ENCODE assay signal across 22 cellular contexts in the genomic region with DNA sequence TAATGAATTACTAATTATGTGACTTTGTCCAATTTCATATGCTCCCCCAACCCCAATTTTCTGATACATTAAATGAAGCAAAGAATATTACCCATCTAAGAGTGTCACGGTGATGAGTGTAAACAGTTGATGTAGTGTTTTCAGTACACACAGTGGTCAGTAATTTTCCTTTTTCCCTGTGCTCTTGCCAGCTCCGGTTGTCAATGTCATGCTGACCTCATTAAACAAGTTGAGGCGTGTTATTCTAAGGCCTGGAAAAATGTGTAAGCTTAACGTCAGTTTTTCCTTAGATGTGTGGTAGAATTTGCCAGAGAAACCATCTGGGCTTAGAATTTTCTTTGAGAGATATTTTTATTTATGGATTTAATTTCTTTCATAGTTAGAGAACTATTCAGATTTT. TPM values are rescaled to one million over a fixed set of nuclear protein-coding genes. Genes with fewer than 3 reads are reported as not detected.
DNase-seq lines count a peak whose midpoint lies in the region; ATAC-seq, FAIRE-seq and TF ChIP-seq lines count a peak whose summit lies in the region.
"Had no signal": no experiment of that assay in that cellular context is flagged by ENCODE, and none has a peak within 500 bp of the region (broad histone marks: within the 10 kb centered on the region; RNA-seq: fewer than 3 reads in every experiment).

No MANE protein-coding gene starts in this region.

- WGBS in GM23248 (ENCODE audit: low coverage in 1 of 2, low lambda C conversion rate in 2 of 2, missing lambda C conversion rate in 2 of 2), 2 experiments, result 29 to 30% methylated on average over 4 of the region's 4 CpGs
- no CpG with 5 or more reads among the region's 4 CpGs for WGBS in trophoblast cell (ENCODE audit: extremely low coverage, insufficient coverage, insufficient read length)
- 56% methylated on average over 4 of the region's 4 CpGs for WGBS in hepatocyte (ENCODE audit: low lambda C conversion rate, missing lambda C conversion rate)
- 47 to 62% (median 55%) methylated on average over 4 of the region's 4 CpGs for WGBS in stomach, 5 donors

- ATAC-seq in RWPE2 (ENCODE audit: low read depth), result peak; percentile 93
- ATAC-seq: Panc1 had no signal

- dilution Hi-C loops in keratinocyte (cut with MboI; ENCODE audit: extremely low pct_ligation_motif_present, low sequenced_read_pairs), result no loop called here

- no peak overlapping the region for H2BK120ac ChIP-seq in trophoblast cell (ENCODE audit: insufficient read depth, low read length, poor library complexity)

- H3F3A ChIP-seq in GM23248 (ENCODE audit: insufficient read depth), result no peaks in the 10 kb centered on the region

- H2BK5ac ChIP-seq in trophoblast cell (ENCODE audit: low read depth, low read length, poor library complexity), result no peak overlapping the region

- in situ Hi-C loops in GM23248 (cut with MboI), result no loop called here

- H4K12ac ChIP-seq in trophoblast cell (ENCODE audit: low read depth, low read length), result no peak overlapping the region

- H3K9me1 ChIP-seq in keratinocyte (ENCODE audit: control insufficient read depth, extremely low read depth, insufficient read depth, low read length), result no peaks in the 10 kb centered on the region

- no peak overlapping the region for H4K91ac ChIP-seq in trophoblast cell (ENCODE audit: low read depth, low read length)

- H3K9me3 ChIP-seq in HEK293 (ENCODE audit: control insufficient read depth, insufficient read depth, low read depth, low read length) (no peaks in the 10 kb centered on the region), RWPE2 (ENCODE audit: severe bottlenecking) (no peaks in the 10 kb centered on the region), keratinocyte (ENCODE audit: control insufficient read depth, low read depth, low read length) (no peaks in the 10 kb centered on the region), GM23248 (ENCODE audit: low read depth) (no peaks in the 10 kb centered on the region), trophoblast cell (ENCODE audit: insufficient read depth, low read depth, low read length) (no peaks in the 10 kb centered on the region), hepatocyte (ENCODE audit: low read depth) (no peaks in the 10 kb centered on the region), stomach (no peaks in the 10 kb centered on the region)
- H3K9me3 ChIP-seq: Caco-2 had no signal

- H3K4me1 ChIP-seq in HEK293 (ENCODE audit: control insufficient read depth, insufficient read depth, low read length) (no peaks in the 10 kb centered on the region; the same call in 1 of the 2 replicates), RWPE2 (ENCODE audit: insufficient read depth, poor library complexity, severe bottlenecking) (peaks cover 19% of the 10 kb centered on the region), keratinocyte (ENCODE audit: control insufficient read depth, extremely low read depth, insufficient read depth, low read length) (peaks cover 3% of the 10 kb centered on the region), GM23248 (ENCODE audit: insufficient read depth) (no peaks in the 10 kb centered on the region), trophoblast cell (ENCODE audit: control insufficient read depth in 1 of 2, insufficient read depth in 2 of 2, low read length in 2 of 2) (no peaks in the 10 kb centered on the region), hepatocyte (ENCODE audit: insufficient read depth) (no peaks in the 10 kb centered on the region), stomach (no peaks in the 10 kb centered on the region)
- H3K4me1 ChIP-seq: SJCRH30 had no signal

- H2AK5ac ChIP-seq in trophoblast cell (ENCODE audit: low read length), result no peak overlapping the region

- no peak for TF ChIP-seq EP300 in stomach (IDR thresholded peaks at IDR 0.05)

- no peak overlapping the region for H3K14ac ChIP-seq in trophoblast cell (ENCODE audit: low read length)

- CTCF ChIA-PET in HEK293 (lab: Yijun Ruan, JAX), result interaction anchor here (0.7 to 1.1 kb wide), 2 partner anchors 89 to 99 kb away, joined by 3 to 5 read pairs; no protein-coding TSS in a partner anchor

- TF ChIP-seq CTCF in HEK293 (tag by site-specific recombination; IDR thresholded peaks at IDR 0.05) (no peak), RWPE2 (IDR thresholded peaks at IDR 0.05; ENCODE audit: poor library complexity, severe bottlenecking) (no peak), epithelial cell of esophagus (IDR thresholded peaks at IDR 0.05; ENCODE audit: insufficient read depth, low read depth, low read length, missing control alignments) (no peak), keratinocyte (optimal IDR thresholded peaks at IDR 0.05 in 1 of 3, IDR thresholded peaks at IDR 0.05 in 1 of 3, conservative IDR thresholded peaks at IDR 0.05 in 1 of 3; ENCODE audit: extremely low read depth in 1 of 3, insufficient read depth in 2 of 3, low read length in 3 of 3) (no peak), hepatocyte (IDR thresholded peaks at IDR 0.05; ENCODE audit: poor library complexity) (no peak), stomach (IDR thresholded peaks at IDR 0.05) (no peak)

- H3K4me3 ChIP-seq in HEK293 (ENCODE audit: low read depth, low read length), result no peak overlapping the region
- H3K4me3 ChIP-seq in RWPE2 (ENCODE audit: severe bottlenecking), result no peak overlapping the region
- H3K4me3 ChIP-seq in epithelial cell of esophagus (ENCODE audit: low read length), result no peak overlapping the region
- no peak overlapping the region for H3K4me3 ChIP-seq in keratinocyte (ENCODE audit: control insufficient read depth in 2 of 3, extremely low read depth in 1 of 3, insufficient read depth in 2 of 3, low read depth in 1 of 3, low read length in 3 of 3)
- H3K4me3 ChIP-seq in GM23248, result no peak overlapping the region
- no peak overlapping the region for H3K4me3 ChIP-seq in trophoblast cell (ENCODE audit: low read depth, low read length)
- H3K4me3 ChIP-seq in hepatocyte, result no peak overlapping the region
- H3K4me3 ChIP-seq in stomach, result no peak overlapping the region
- H3K4me3 ChIP-seq: SJCRH30 had no signal

- POLR2A ChIA-PET in HEK293 (lab: Yijun Ruan, JAX), result no interaction called here

- H3K36me3 ChIP-seq in HEK293 (ENCODE audit: control insufficient read depth in 2 of 2, insufficient read depth in 1 of 2, low read length in 2 of 2), result no peaks in the 10 kb centered on the region
- no peaks in the 10 kb centered on the region for H3K36me3 ChIP-seq in RWPE2 (ENCODE audit: low read depth)
- H3K36me3 ChIP-seq in keratinocyte (ENCODE audit: control insufficient read depth in 2 of 2, extremely low read depth in 1 of 2, insufficient read depth in 2 of 2, low read length in 2 of 2), result no peaks in the 10 kb centered on the region
- no peaks in the 10 kb centered on the region for H3K36me3 ChIP-seq in GM23248 (ENCODE audit: low read depth)
- no peaks in the 10 kb centered on the region for H3K36me3 ChIP-seq in trophoblast cell (ENCODE audit: control insufficient read depth in 1 of 2, insufficient read depth in 2 of 2, low read length in 2 of 2)
- H3K36me3 ChIP-seq in hepatocyte (replicated peaks; ENCODE audit: insufficient read depth, low read depth), result no peaks in the 10 kb centered on the region
- H3K36me3 ChIP-seq in stomach, result no peaks in the 10 kb centered on the region
- H3K36me3 ChIP-seq: SJCRH30 had no signal

- H2AFZ ChIP-seq in keratinocyte (ENCODE audit: control insufficient read depth, low read length) (no peak overlapping the region), GM23248 (no peak overlapping the region), trophoblast cell (ENCODE audit: insufficient read depth, low read length, poor library complexity) (no peak overlapping the region), hepatocyte (no peak overlapping the region)

- H3K79me2 ChIP-seq in keratinocyte (ENCODE audit: control insufficient read depth, insufficient read depth, low read length) (no peaks in the 10 kb centered on the region), GM23248 (ENCODE audit: insufficient read depth) (no peaks in the 10 kb centered on the region), trophoblast cell (ENCODE audit: control insufficient read depth, insufficient read depth, low read length, poor library complexity) (no peaks in the 10 kb centered on the region), hepatocyte (no peaks in the 10 kb centered on the region)

- intact Hi-C loops in stomach (cut with DNase I; ENCODE audit: low total_unique reads), result no loop called here

- no peak overlapping the region for H3K23ac ChIP-seq in trophoblast cell (ENCODE audit: low read length)

- H4K20me1 ChIP-seq in keratinocyte (ENCODE audit: control insufficient read depth, extremely low read depth, insufficient read depth, low read length) (no peaks in the 10 kb centered on the region), GM23248 (ENCODE audit: insufficient read depth) (no peaks in the 10 kb centered on the region), hepatocyte (ENCODE audit: insufficient read depth, poor library complexity, severe bottlenecking) (no peaks in the 10 kb centered on the region)

- H3K18ac ChIP-seq in trophoblast cell (ENCODE audit: low read length), result no peak overlapping the region

- H3K9ac ChIP-seq in keratinocyte (ENCODE audit: control insufficient read depth, extremely low read depth, insufficient read depth, low read length) (no peak overlapping the region), GM23248 (no peak overlapping the region), trophoblast cell (ENCODE audit: low read length) (no peak overlapping the region)

- H3K27me3 ChIP-seq in RWPE2 (ENCODE audit: insufficient read depth, poor library complexity, severe bottlenecking), result no peaks in the 10 kb centered on the region
- H3K27me3 ChIP-seq in keratinocyte (ENCODE audit: control insufficient read depth, extremely low read depth, insufficient read depth, low read length), result no peaks in the 10 kb centered on the region
- H3K27me3 ChIP-seq in GM23248 (replicated peaks; ENCODE audit: insufficient read depth), result no peaks in the 10 kb centered on the region
- no peaks in the 10 kb centered on the region for H3K27me3 ChIP-seq in trophoblast cell (ENCODE audit: insufficient read depth, low read length)
- H3K27me3 ChIP-seq in hepatocyte, result no peaks in the 10 kb centered on the region
- peaks cover 0 to 4% (median 0%) of the 10 kb centered on the region in 3 donors for H3K27me3 ChIP-seq in stomach
- H3K27me3 ChIP-seq: SJCRH30 had no signal

- H4K8ac ChIP-seq in trophoblast cell (ENCODE audit: low read depth, low read length), result no peak overlapping the region

- no peaks in the 10 kb centered on the region for H3K9me2 ChIP-seq in GM23248 (ENCODE audit: insufficient read depth)
- H3K9me2 ChIP-seq in hepatocyte (replicated peaks; ENCODE audit: insufficient read depth), result no peaks in the 10 kb centered on the region

- no peak for TF ChIP-seq POLR2A in stomach (IDR thresholded peaks at IDR 0.05)

- no peak overlapping the region for H3K4ac ChIP-seq in trophoblast cell (ENCODE audit: low read depth, low read length)

- DNase-seq in RWPE2 (ENCODE audit: low spot score), result no peak
- DNase-seq in epithelial cell of esophagus (ENCODE audit: low read depth), result peak; percentile 90
- DNase-seq in keratinocyte (ENCODE audit: low read depth, low spot score), result peak; percentile 61
- DNase-seq in GM23248, result no peak
- DNase-seq in trophoblast cell, result no peak
- no peak for DNase-seq in hepatocyte (ENCODE audit: low spot score)
- no peak for DNase-seq in stomach
- DNase-seq: Caco-2, DMS79 treated with DMSO at 0.1 percent for 48 hours, GDM1, GOT3, KBM-7, NCI-H1048, NCI-H1694, NCI-H774, SJCRH30 had no signal

- H3K27ac ChIP-seq in HEK293 (ENCODE audit: extremely low read depth, low read depth, low read length), result no peak overlapping the region
- peak overlapping the region; percentile 24 for H3K27ac ChIP-seq in RWPE2 (ENCODE audit: poor library complexity, severe bottlenecking)
- no peak overlapping the region for H3K27ac ChIP-seq in keratinocyte (ENCODE audit: control insufficient read depth, insufficient read depth, low read length)
- no peak overlapping the region for H3K27ac ChIP-seq in GM23248
- H3K27ac ChIP-seq in trophoblast cell (ENCODE audit: low read depth, low read length), result no peak overlapping the region
- H3K27ac ChIP-seq in hepatocyte, result no peak overlapping the region
- H3K27ac ChIP-seq in stomach, result no peak overlapping the region
- H3K27ac ChIP-seq: SJCRH30 had no signal

- peak; percentile 39 for FAIRE-seq in keratinocyte (lab: Jason Lieb, UNC)
- FAIRE-seq: GM12892, HTR-8/SVneo had no signal

- H3K4me2 ChIP-seq in keratinocyte (ENCODE audit: control insufficient read depth, extremely low read depth, insufficient read depth, low read depth, low read length) (peak overlapping the region; percentile 32), GM23248 (ENCODE audit: unreplicated experiment) (no peak overlapping the region), trophoblast cell (ENCODE audit: low read length) (no peak overlapping the region), hepatocyte (no peak overlapping the region)

- no peaks in the 10 kb centered on the region for H3K79me1 ChIP-seq in trophoblast cell (ENCODE audit: low read length)

- no peak overlapping the region for H2BK12ac ChIP-seq in trophoblast cell (ENCODE audit: low read length)

RNA-seq across cellular contexts. Expression of a gene that starts 11.7 kb away (rescaled TPM):
- polyA plus RNA-seq in keratinocyte, result 0.18 TPM in 1 of 3 replicates, not detected in the others
- not detected for polyA plus RNA-seq in keratinocyte (2011; ENCODE audit: low read depth)
- polyA plus RNA-seq in keratinocyte (2011; cell fraction: cytosol; rRNA removed), result 0.08 TPM in 1 of 2 replicates, not detected in the other
- polyA plus RNA-seq in keratinocyte (2011; cell fraction: nucleus; rRNA removed), result 0.09 TPM in 1 of 2 replicates, not detected in the other
- polyA plus RNA-seq in keratinocyte (2012; ENCODE audit: low replicate concordance), result 0.10 TPM in 1 of 2 replicates, not detected in the other
- polyA minus RNA-seq in keratinocyte, result not detected in 3 replicates
- not detected for polyA minus RNA-seq in keratinocyte (2011; cell fraction: cytosol; rRNA and poly(A)+ RNA removed)
- not detected in 2 replicates for polyA minus RNA-seq in keratinocyte (2011; cell fraction: nucleus; rRNA and poly(A)+ RNA removed)
- total RNA-seq in GM23248 (2014; rRNA removed; shearing (Covaris generic)), result not detected in 2 replicates
- polyA plus RNA-seq in GM23248 (2016; fragmentation: Nextera tagmentation; extraction: Ambion mirVana), result not detected in 2 replicates
- not detected in 2 replicates for polyA plus RNA-seq in trophoblast cell (2013)
- total RNA-seq in hepatocyte, result 132 TPM in 2 replicates
- 86.8 and 135 TPM in 2 replicates for polyA plus RNA-seq in hepatocyte
- not detected for total RNA-seq in stomach
- polyA plus RNA-seq in stomach, result under 1 TPM in 1 of 3 donors, not detected in 2; 0.19 TPM
- total RNA-seq: A673, SJCRH30 had no signal
- polyA plus RNA-seq: CD14-positive monocyte had no signal

RNA-seq across cellular contexts. Expression of a gene that starts 31.7 kb away (rescaled TPM):
- polyA plus RNA-seq in keratinocyte (not detected in 3 replicates), GM23248 (2016; fragmentation: Nextera tagmentation; extraction: Ambion mirVana) (not detected in 2 replicates), hepatocyte (not detected in 2 replicates), stomach (not detected)
- not detected for polyA plus RNA-seq in keratinocyte (2011; ENCODE audit: low read depth)
- polyA plus RNA-seq in keratinocyte (2011; cell fraction: cytosol; rRNA removed), result not detected in 2 replicates
- not detected in 2 replicates for polyA plus RNA-seq in keratinocyte (2011; cell fraction: nucleus; rRNA removed)
- not detected in 2 replicates for polyA plus RNA-seq in keratinocyte (2012; ENCODE audit: low replicate concordance)
- polyA minus RNA-seq in keratinocyte, result not detected in 3 replicates
- not detected for polyA minus RNA-seq in keratinocyte (2011; cell fraction: cytosol; rRNA and poly(A)+ RNA removed)
- not detected in 2 replicates for polyA minus RNA-seq in keratinocyte (2011; cell fraction: nucleus; rRNA and poly(A)+ RNA removed)
- total RNA-seq in GM23248 (2014; rRNA removed; shearing (Covaris generic)), result not detected in 2 replicates
- polyA plus RNA-seq in trophoblast cell (2013), result 0.39 and 0.42 TPM in 2 replicates
- total RNA-seq in hepatocyte (not detected in 2 replicates), stomach (not detected)
- total RNA-seq: A673, Caco-2, SJCRH30 had no signal
- polyA plus RNA-seq: CD14-positive monocyte had no signal

RNA-seq across cellular contexts. Expression of a gene that starts 41.8 kb away (rescaled TPM):
- not detected in 3 replicates for polyA plus RNA-seq in keratinocyte
- not detected for polyA plus RNA-seq in keratinocyte (2011; ENCODE audit: low read depth)
- not detected in 2 replicates for polyA plus RNA-seq in keratinocyte (2011; cell fraction: cytosol; rRNA removed)
- not detected in 2 replicates for polyA plus RNA-seq in keratinocyte (2011; cell fraction: nucleus; rRNA removed)
- polyA plus RNA-seq in keratinocyte (2012; ENCODE audit: low replicate concordance), result 0.03 and 0.21 TPM in 2 replicates
- polyA minus RNA-seq in keratinocyte, result not detected in 3 replicates
- polyA minus RNA-seq in keratinocyte (2011; cell fraction: cytosol; rRNA and poly(A)+ RNA removed), result not detected
- not detected in 2 replicates for polyA minus RNA-seq in keratinocyte (2011; cell fraction: nucleus; rRNA and poly(A)+ RNA removed)
- total RNA-seq in GM23248 (2014; rRNA removed; shearing (Covaris generic)), result not detected in 2 replicates
- not detected in 2 replicates for polyA plus RNA-seq in GM23248 (2016; fragmentation: Nextera tagmentation; extraction: Ambion mirVana)
- polyA plus RNA-seq in trophoblast cell (2013), result not detected in 2 replicates
- total RNA-seq in hepatocyte, result 19.1 and 23.0 TPM in 2 replicates
- polyA plus RNA-seq in hepatocyte, result 4.5 and 10.5 TPM in 2 replicates
- total RNA-seq in stomach, result not detected
- under 1 TPM in 2 of 3 donors, not detected in 1; 0.10 to 0.37 TPM for polyA plus RNA-seq in stomach
- total RNA-seq: A673, SJCRH30 had no signal
- polyA plus RNA-seq: CD14-positive monocyte had no signal

RNA-seq across cellular contexts. Expression of a gene that starts 53.6 kb away (rescaled TPM):
- 0.48 to 0.71 TPM (median 0.52 TPM) in 3 replicates for polyA plus RNA-seq in keratinocyte
- polyA plus RNA-seq in keratinocyte (2011; ENCODE audit: low read depth), result 0.99 TPM
- 0.46 and 0.56 TPM in 2 replicates for polyA plus RNA-seq in keratinocyte (2011; cell fraction: cytosol; rRNA removed)
- 0.31 and 0.57 TPM in 2 replicates for polyA plus RNA-seq in keratinocyte (2011; cell fraction: nucleus; rRNA removed)
- 0.38 and 0.96 TPM in 2 replicates for polyA plus RNA-seq in keratinocyte (2012; ENCODE audit: low replicate concordance)
- 0.69 to 9.1 TPM (median 1.8 TPM) in 3 replicates for polyA minus RNA-seq in keratinocyte
- not detected for polyA minus RNA-seq in keratinocyte (2011; cell fraction: cytosol; rRNA and poly(A)+ RNA removed)
- not detected in 2 replicates for polyA minus RNA-seq in keratinocyte (2011; cell fraction: nucleus; rRNA and poly(A)+ RNA removed)
- 0.65 TPM in 1 of 2 replicates, not detected in the other for total RNA-seq in GM23248 (2014; rRNA removed; shearing (Covaris generic))
- polyA plus RNA-seq in GM23248 (2016; fragmentation: Nextera tagmentation; extraction: Ambion mirVana), result 0.16 and 0.96 TPM in 2 replicates
- polyA plus RNA-seq in trophoblast cell (2013), result 0.14 and 0.19 TPM in 2 replicates
- total RNA-seq in hepatocyte, result 5,074 and 5,718 TPM in 2 replicates
- polyA plus RNA-seq in hepatocyte, result 3,463 and 3,480 TPM in 2 replicates
- total RNA-seq in stomach, result 100 to 1,000 TPM in 2 of 5 donors, 10 to 100 TPM in 3; 10.5 to 315 (median 46.3) TPM
- polyA plus RNA-seq in stomach, result 1,000 to 10,000 TPM in 1 of 3 donors, 100 to 1,000 TPM in 1, 10 to 100 TPM in 1; 37.6 to 1,332 (median 307) TPM
- total RNA-seq: A673, SJCRH30 had no signal

Comparison
In these comparisons a context has a peak if more than half of its experiments do, and no peak if none do; other contexts are left out.
1. DNase-seq: peak in epithelial cell of esophagus (single experiment) and keratinocyte (single experiment); none in RWPE2 (single experiment), GM23248 (single experiment), trophoblast cell (0 of 2), hepatocyte (single experiment) and stomach (single experiment).
2. RNA of a gene that starts 11.7 kb away (polyA plus RNA-seq): 86.8 to 135 TPM in hepatocyte; 0.19 TPM in stomach, 0.08 to 0.18 TPM in keratinocyte and not detected in GM23248; every median in the first group is over 10 times any median in the second.